In the genomic region with DNA sequence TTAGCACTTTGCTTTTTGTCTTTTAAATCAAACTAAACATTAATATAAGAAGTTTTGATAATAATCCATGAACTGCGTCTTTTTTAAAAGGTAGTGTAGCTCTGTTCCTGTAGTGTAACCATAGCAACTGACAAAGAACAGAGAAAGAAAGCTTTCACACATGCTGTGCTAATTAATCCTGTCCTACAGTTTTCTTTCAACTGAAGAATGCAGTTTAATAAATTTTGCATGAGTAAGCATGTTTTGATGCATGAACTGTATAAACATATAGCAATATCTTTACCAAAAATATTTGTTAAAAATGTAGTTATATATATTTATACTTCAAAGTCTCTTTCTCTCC, we compare ENCODE assay signal across 17 cellular contexts.
A peak's percentile ranks its signal among the peaks of the same experiment; 100 is the strongest.
DNase-seq lines count a peak whose midpoint lies in the region; ATAC-seq and TF ChIP-seq lines count a peak whose summit lies in the region.
"Had no signal": no experiment of that assay in that cellular context is flagged by ENCODE, and none has a peak within 500 bp of the region (broad histone marks: within the 10 kb centered on the region; RNA-seq: fewer than 3 reads in every experiment).

No MANE protein-coding gene starts in this region.

- H3K4me3 ChIP-seq in NT2/D1 (ENCODE audit: insufficient read length, low read depth) (no peak overlapping the region), coronary artery (no peak overlapping the region)
- H3K4me3 ChIP-seq: gastroesophageal sphincter, pancreas, spleen had no signal

- no peaks in the 10 kb centered on the region for H3K36me3 ChIP-seq in NT2/D1 (ENCODE audit: insufficient read depth, insufficient read length, low read length)
- H3K36me3 ChIP-seq: gastroesophageal sphincter, pancreas had no signal

- DNase-seq in NCI-H82 (lab: John Stamatoyannopoulos, UW) (peak; percentile 44), NCI-H82 treated with DMSO at 0.1 percent for 48 hours (lab: John Stamatoyannopoulos, UW; ENCODE audit: unreplicated experiment) (no peak), NT2/D1 (ENCODE audit: low read depth, low spot score) (peak; percentile 18), fibroblast of gingiva (ENCODE audit: low read depth) (peak; percentile 51), sciatic nerve (ENCODE audit: low spot score) (no peak), coronary artery (ENCODE audit: low spot score) (no peak), kidney tubule cell (ENCODE audit: low spot score) (no peak)
- DNase-seq in activated CD4-positive, alpha-beta T cell treated with anti-CD3 and anti-CD28 coated beads, Interleukin-2, amount 50 U/mL, for 1 hour: no peak
- DNase-seq: activated naive CD8-positive, alpha-beta T cell treated with anti-CD3 and anti-CD28 coated beads, Interleukin-2, amount 50 U/mL, for 24 hours; CD4-positive, CD25-positive, alpha-beta regulatory T cell; cerebellar nuclear complex; NCI-H510A treated with DMSO at 0.1 percent for 48 hours; pancreas; RPMI8226; spleen; stimulated activated naive CD4-positive, alpha-beta T cell treated with Interleukin-2 at 50 U/mL for 16 hours had no signal

- H3K27me3 ChIP-seq in NT2/D1 (ENCODE audit: insufficient read depth, insufficient read length): no peaks in the 10 kb centered on the region
- H3K27me3 ChIP-seq: gastroesophageal sphincter, pancreas, spleen had no signal

- H3K9me3 ChIP-seq in NT2/D1 (ENCODE audit: insufficient read depth, low read length): no peaks in the 10 kb centered on the region
- H3K9me3 ChIP-seq: gastroesophageal sphincter, pancreas, spleen had no signal

- no peak for TF ChIP-seq CTCF in coronary artery (IDR thresholded peaks at IDR 0.05)

- ATAC-seq in sciatic nerve: peak; percentile 58
- ATAC-seq: activated naive CD8-positive, alpha-beta T cell treated with anti-CD3 and anti-CD28 coated beads, Interleukin-2, amount 50 U/mL, for 24 hours; gastroesophageal sphincter had no signal

- no peak overlapping the region for H3K27ac ChIP-seq in coronary artery
- H3K27ac ChIP-seq: gastroesophageal sphincter, pancreas, spleen had no signal

- no peak overlapping the region for H3K9ac ChIP-seq in NT2/D1 (ENCODE audit: insufficient read length, low read depth)

- H3K4me1 ChIP-seq in NT2/D1 (ENCODE audit: insufficient read depth, insufficient read length): no peaks in the 10 kb centered on the region
- H3K4me1 ChIP-seq: spleen had no signal

- intact Hi-C loops in sciatic nerve (cut with DNase I): no loop called here

Comparison
In these comparisons a context has a peak if more than half of its experiments do, and no peak if none do; other contexts are left out.
1. DNase-seq: peak in NCI-H82 (single experiment), NT2/D1 (single experiment) and fibroblast of gingiva (single experiment); none in NCI-H82 treated with DMSO at 0.1 percent for 48 hours (single experiment), sciatic nerve (single experiment), coronary artery (single experiment), kidney tubule cell (single experiment) and activated CD4-positive, alpha-beta T cell treated with anti-CD3 and anti-CD28 coated beads, Interleukin-2, amount 50 U/mL, for 1 hour (single experiment).